ENCODE assay signal across 26 cellular contexts in the genomic region with DNA sequence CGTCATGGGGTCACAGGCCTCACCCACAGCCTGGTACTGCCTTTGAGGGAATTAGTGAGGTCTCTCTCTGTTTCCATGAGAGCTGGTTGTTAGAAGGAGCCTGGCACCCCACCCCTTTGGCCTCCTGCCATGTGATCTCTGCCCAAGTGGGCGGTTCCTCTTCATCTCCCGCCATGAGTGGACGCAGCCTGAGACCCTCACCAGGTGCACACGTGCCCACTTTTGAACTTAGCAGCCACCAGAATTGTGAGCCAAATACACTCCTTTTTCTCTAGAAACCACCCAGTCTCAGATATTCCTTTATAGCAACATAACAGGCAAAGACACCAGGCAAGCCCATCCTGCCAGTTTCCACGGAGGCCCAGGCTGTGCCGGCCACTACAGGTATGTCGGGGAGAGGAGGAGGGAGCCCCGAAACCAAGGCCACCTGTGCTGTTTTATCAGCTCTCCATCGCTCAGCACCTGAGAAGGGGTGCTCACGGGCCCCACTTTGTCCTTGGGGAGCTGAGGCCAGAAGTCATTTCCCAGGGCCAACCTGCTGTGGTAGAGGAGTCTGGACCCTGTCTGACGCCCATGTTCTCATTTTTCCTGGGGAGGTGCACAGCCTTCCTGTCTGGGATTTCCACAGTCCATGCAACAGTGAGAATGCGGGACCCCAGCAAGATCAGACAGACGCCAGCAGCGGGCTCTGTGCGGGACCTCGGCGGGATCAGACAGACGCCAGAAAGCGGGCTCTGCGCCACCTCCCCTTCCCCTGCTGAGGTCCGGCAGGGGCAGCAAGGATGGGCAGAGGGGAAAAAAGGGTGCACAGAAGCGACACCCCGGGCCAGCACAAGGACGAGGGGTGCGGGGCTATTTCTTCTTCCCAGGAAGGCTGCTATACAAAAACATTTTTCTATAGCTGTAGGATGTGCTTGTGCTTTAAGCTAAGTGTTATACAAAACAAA.
DNase-seq lines count a peak whose midpoint lies in the region; ATAC-seq and TF ChIP-seq lines count a peak whose summit lies in the region.
"Had no signal": no experiment of that assay in that cellular context is flagged by ENCODE, and none has a peak within 500 bp of the region (broad histone marks: within the 10 kb centered on the region; RNA-seq: fewer than 3 reads in every experiment).

No MANE protein-coding gene starts in this region.

- H3K79me1 ChIP-seq in IMR-90 (ENCODE audit: low read depth in 1 of 2, low read length in 2 of 2): peaks cover 0 to 5% of the 10 kb centered on the region in 2 experiments; a peak in 2 of 4 replicates

- no peaks in the 10 kb centered on the region for H3K9me3 ChIP-seq in IMR-90 (ENCODE audit: control insufficient read depth, insufficient read depth, low read length)
- H3K9me3 ChIP-seq: adrenal gland, lower lobe of right lung, SJCRH30, uterus had no signal

- peak overlapping the region; percentile 71 for H2AK9ac ChIP-seq in IMR-90 (replicated peaks; ENCODE audit: low read depth, low read length, poor library complexity)

- no peak overlapping the region for H2BK15ac ChIP-seq in IMR-90 (ENCODE audit: low read depth, low read length)

- H4K8ac ChIP-seq in IMR-90 (ENCODE audit: low read depth in 2 of 2, low read length in 2 of 2): peak overlapping the region in 1 of 2 experiments; percentile 51; a peak in 2 of 4 replicates

- no peaks in the 10 kb centered on the region for H3K27me3 Mint-ChIP-seq in activated CD8-positive, alpha-beta T cell treated with anti-CD3 and anti-CD28 coated beads for 36 hours
- H3K27me3 Mint-ChIP-seq in activated CD8-positive, alpha-beta T cell treated with anti-CD3 and anti-CD28 coated beads, Interleukin-2, amount 10 ng/mL, durations not matched to agents 7 days and 5 days (ENCODE audit: low read depth): no peaks in the 10 kb centered on the region
- H3K27me3 Mint-ChIP-seq in effector memory CD8-positive, alpha-beta T cell: no peaks in the 10 kb centered on the region
- H3K27me3 Mint-ChIP-seq: activated B cell treated with CpG ODN at 0.5 μM for 24 hours; dendritic cell treated with granulocyte-macrophage colony-stimulating factor and Interleukin-4, amounts not matched to agents 40 ng/mL and 50 ng/mL, for 4 days had no signal

- peaks cover 22% of the 10 kb centered on the region for H3K9me1 ChIP-seq in IMR-90 (ENCODE audit: insufficient read depth, low read length)

- no peak for TF ChIP-seq CTCF in activated CD8-positive, alpha-beta T cell treated with anti-CD3 and anti-CD28 coated beads for 36 hours (IDR thresholded peaks at IDR 0.05)
- no peak for TF ChIP-seq CTCF in IMR-90 (conservative IDR thresholded peaks at IDR 0.05; ENCODE audit: low read depth, low read length)

- peak overlapping the region; percentile 14 for H2AFZ ChIP-seq in IMR-90 (replicated peaks; ENCODE audit: low read length, poor library complexity)

- no peak for TF ChIP-seq POLR2A in IMR-90 (IDR thresholded peaks at IDR 0.05; ENCODE audit: low read depth, low read length)

- in situ Hi-C loops in IMR-90 (cut with MboI; ENCODE audit: low sequenced_read_pairs): no loop called here

- no peak overlapping the region for H3K4me3 ChIP-seq in IMR-90 (ENCODE audit: insufficient read depth, low read depth, low read length)
- H3K4me3 ChIP-seq: adrenal gland; BLaER1 treated with 17β-estradiol and CSF1 and Interleukin-3, amounts not matched to agents 10 nM and 100 nM; lower lobe of right lung; SJCRH30; uterus had no signal

- no peak overlapping the region for H3K4me2 ChIP-seq in IMR-90 (ENCODE audit: low read depth, low read length)
- H3K4me2 ChIP-seq: BLaER1 treated with 17β-estradiol and CSF1 and Interleukin-3, amounts not matched to agents 10 nM and 100 nM had no signal

- no peak for ATAC-seq in activated CD8-positive, alpha-beta T cell treated with anti-CD3 and anti-CD28 coated beads for 36 hours
- ATAC-seq in activated CD8-positive, alpha-beta T cell treated with anti-CD3 and anti-CD28 coated beads, Interleukin-2, amount 10 ng/mL, durations not matched to agents 7 days and 5 days: no peak
- ATAC-seq in IMR-90 (ENCODE audit: low read depth) (no peak), HG03571 (IDR thresholded peaks at IDR 0.05; ENCODE audit: unreplicated experiment) (no peak)
- ATAC-seq in effector memory CD8-positive, alpha-beta T cell (replicated peaks): no peak
- no peak for ATAC-seq in stimulated activated effector memory CD8-positive, alpha-beta T cell treated with anti-CD3 and anti-CD28 coated beads, Interleukin-12 subunit alpha, Interleukin-12 subunit beta, amount 100 ng/mL, for 72 hours
- ATAC-seq: foreskin keratinocyte, lower lobe of right lung had no signal

- peaks cover 2% of the 10 kb centered on the region; the same call in 1 of the 2 replicates for H3K4me1 ChIP-seq in IMR-90 (ENCODE audit: control insufficient read depth, insufficient read depth, low read length)
- H3K4me1 ChIP-seq: adrenal gland, foreskin keratinocyte, lower lobe of right lung, uterus had no signal

- no peak overlapping the region for H3K23ac ChIP-seq in IMR-90 (ENCODE audit: low read depth, low read length)

- no peak overlapping the region for H2BK20ac ChIP-seq in IMR-90 (ENCODE audit: low read depth, low read length)

- 85% methylated on average over 7 of the region's 26 CpGs; no CpG with 5 or more reads in 1 of the 2 experiments for WGBS in IMR-90 (ENCODE audit: extremely low coverage in 2 of 2, insufficient read length in 1 of 2), 2 experiments

- H3K18ac ChIP-seq in IMR-90 (ENCODE audit: low read depth, low read length): no peak overlapping the region

- H3K36me3 Mint-ChIP-seq in activated CD8-positive, alpha-beta T cell treated with anti-CD3 and anti-CD28 coated beads for 36 hours (ENCODE audit: low read depth): peaks cover 22% of the 10 kb centered on the region
- peaks cover 32% of the 10 kb centered on the region for H3K36me3 Mint-ChIP-seq in activated CD8-positive, alpha-beta T cell treated with anti-CD3 and anti-CD28 coated beads, Interleukin-2, amount 10 ng/mL, durations not matched to agents 7 days and 5 days (ENCODE audit: low read depth)
- H3K36me3 Mint-ChIP-seq in effector memory CD8-positive, alpha-beta T cell (ENCODE audit: insufficient read depth): peaks cover 6% of the 10 kb centered on the region
- H3K36me3 Mint-ChIP-seq in stimulated activated effector memory CD8-positive, alpha-beta T cell treated with anti-CD3 and anti-CD28 coated beads, Interleukin-12 subunit alpha, Interleukin-12 subunit beta, amount 100 ng/mL, for 72 hours: peaks cover 6% of the 10 kb centered on the region

- POLR2A ChIA-PET in activated CD8-positive, alpha-beta T cell treated with anti-CD3 and anti-CD28 coated beads for 36 hours (lab: Charles Lee): no interaction called here
- POLR2A ChIA-PET in activated CD8-positive, alpha-beta T cell treated with anti-CD3 and anti-CD28 coated beads, Interleukin-2, amount 10 ng/mL, durations not matched to agents 7 days and 5 days (lab: Charles Lee): no interaction called here
- POLR2A ChIA-PET in IMR-90 (lab: Charles Lee; ENCODE audit: unreplicated experiment): no interaction called here

- H2AK5ac ChIP-seq in IMR-90 (ENCODE audit: low read depth, low read length): peak overlapping the region; percentile 91; the same call in 1 of the 2 replicates

- H3K56ac ChIP-seq in IMR-90 (ENCODE audit: extremely low read depth, insufficient read depth, low read length): no peak overlapping the region

- H3K36me3 ChIP-seq in IMR-90 (ENCODE audit: control insufficient read depth, insufficient read depth, low read length): peaks cover 8% of the 10 kb centered on the region
- H3K36me3 ChIP-seq: adrenal gland, SJCRH30, uterus had no signal

- dilution Hi-C loops in IMR-90 (cut with HindIII; ENCODE audit: low sequenced_read_pairs, unreplicated experiment): no loop called here

- H2BK120ac ChIP-seq in IMR-90 (ENCODE audit: low read depth, low read length): peak overlapping the region; percentile 55; the same call in 1 of the 2 replicates

- no peak overlapping the region for H4K5ac ChIP-seq in IMR-90 (ENCODE audit: low read depth, low read length)

- peak overlapping the region; percentile 40 for H3K27ac Mint-ChIP-seq in activated CD8-positive, alpha-beta T cell treated with anti-CD3 and anti-CD28 coated beads for 36 hours
- H3K27ac Mint-ChIP-seq in activated CD8-positive, alpha-beta T cell treated with anti-CD3 and anti-CD28 coated beads, Interleukin-2, amount 10 ng/mL, durations not matched to agents 7 days and 5 days: no peak overlapping the region
- H3K27ac Mint-ChIP-seq in effector memory CD8-positive, alpha-beta T cell: peak overlapping the region; percentile 39 to 44
- peak overlapping the region; percentile 69 for H3K27ac Mint-ChIP-seq in stimulated activated effector memory CD8-positive, alpha-beta T cell treated with anti-CD3 and anti-CD28 coated beads, Interleukin-12 subunit alpha, Interleukin-12 subunit beta, amount 100 ng/mL, for 72 hours
- H3K27ac Mint-ChIP-seq: activated B cell treated with CpG ODN at 0.5 μM for 24 hours; dendritic cell treated with granulocyte-macrophage colony-stimulating factor and Interleukin-4, amounts not matched to agents 40 ng/mL and 50 ng/mL, for 4 days had no signal

- H3K9ac ChIP-seq in IMR-90 (ENCODE audit: low read depth, low read length): no peak overlapping the region
- H3K9ac ChIP-seq: BLaER1 treated with 17β-estradiol and CSF1 and Interleukin-3, amounts not matched to agents 10 nM and 100 nM had no signal

- no peak for TF ChIP-seq RAD21 in IMR-90 (IDR thresholded peaks at IDR 0.05; ENCODE audit: low read length)

- no TSS peak for BruUV-seq in IMR-90 (replicated peaks; lab: Mats Ljungman, UMichigan)

- no peak for DNase-seq in activated CD8-positive, alpha-beta T cell treated with anti-CD3 and anti-CD28 coated beads for 36 hours
- no peak for DNase-seq in activated CD8-positive, alpha-beta T cell treated with anti-CD3 and anti-CD28 coated beads, Interleukin-2, amount 10 ng/mL, durations not matched to agents 7 days and 5 days
- DNase-seq in IMR-90 (no peak), amniotic stem cell (lab: John Stamatoyannopoulos, UW) (no peak)
- DNase-seq in effector memory CD8-positive, alpha-beta T cell: no peak
- no peak for DNase-seq in stimulated activated effector memory CD8-positive, alpha-beta T cell treated with anti-CD3 and anti-CD28 coated beads, Interleukin-12 subunit alpha, Interleukin-12 subunit beta, amount 100 ng/mL, for 72 hours (ENCODE audit: low spot score in 2 of 2)
- DNase-seq in stimulated activated CD8-positive, alpha-beta memory T cell treated with anti-CD3 and anti-CD28 coated beads, Interleukin-4, amount 100 ng/mL, for 48 hours: no peak
- DNase-seq: activated B cell treated with CpG ODN at 0.5 μM for 24 hours; activated CD8-positive, alpha-beta memory T cell treated with anti-CD3 and anti-CD28 coated beads for 24 hours; activated T-cell treated with anti-CD3 and anti-CD28 coated beads, Interleukin-2, amount 50 U/mL, for 48 hours; adrenal gland; DMS153; foreskin keratinocyte; GDM1; hippocampal formation; lower lobe of right lung; NCI-H1417; NCI-H748 treated with DMSO at 0.1 percent for 48 hours; occipital lobe; PC-3; retina; uterus had no signal

- no peak overlapping the region for H2BK5ac ChIP-seq in IMR-90 (ENCODE audit: low read depth, low read length, poor library complexity, severe bottlenecking)

- intact Hi-C loops in activated CD8-positive, alpha-beta T cell treated with anti-CD3 and anti-CD28 coated beads for 36 hours (cut with micrococcal nuclease): no loop called here
- intact Hi-C loops in IMR-90 (cut with micrococcal nuclease): no loop called here

- peaks cover 11% of the 10 kb centered on the region for H3K9me3 Mint-ChIP-seq in activated CD8-positive, alpha-beta T cell treated with anti-CD3 and anti-CD28 coated beads for 36 hours
- no peaks in the 10 kb centered on the region for H3K9me3 Mint-ChIP-seq in activated CD8-positive, alpha-beta T cell treated with anti-CD3 and anti-CD28 coated beads, Interleukin-2, amount 10 ng/mL, durations not matched to agents 7 days and 5 days (ENCODE audit: insufficient read depth)
- no peaks in the 10 kb centered on the region for H3K9me3 Mint-ChIP-seq in effector memory CD8-positive, alpha-beta T cell
- no peaks in the 10 kb centered on the region for H3K9me3 Mint-ChIP-seq in stimulated activated effector memory CD8-positive, alpha-beta T cell treated with anti-CD3 and anti-CD28 coated beads, Interleukin-12 subunit alpha, Interleukin-12 subunit beta, amount 100 ng/mL, for 72 hours
- H3K9me3 Mint-ChIP-seq: activated B cell treated with CpG ODN at 0.5 μM for 24 hours had no signal

- peak overlapping the region; percentile 53; the same call in 1 of the 2 replicates for H3K4ac ChIP-seq in IMR-90 (ENCODE audit: low read depth, low read length)

- H3K4me1 Mint-ChIP-seq in activated CD8-positive, alpha-beta T cell treated with anti-CD3 and anti-CD28 coated beads for 36 hours (ENCODE audit: low read depth): peaks cover 14% of the 10 kb centered on the region
- peaks cover 21% of the 10 kb centered on the region for H3K4me1 Mint-ChIP-seq in activated CD8-positive, alpha-beta T cell treated with anti-CD3 and anti-CD28 coated beads, Interleukin-2, amount 10 ng/mL, durations not matched to agents 7 days and 5 days (ENCODE audit: low read depth)
- peaks cover 24 to 25% of the 10 kb centered on the region in 2 donors for H3K4me1 Mint-ChIP-seq in effector memory CD8-positive, alpha-beta T cell (ENCODE audit: low read depth in 2 of 2)
- peaks cover 34% of the 10 kb centered on the region for H3K4me1 Mint-ChIP-seq in stimulated activated effector memory CD8-positive, alpha-beta T cell treated with anti-CD3 and anti-CD28 coated beads, Interleukin-12 subunit alpha, Interleukin-12 subunit beta, amount 100 ng/mL, for 72 hours
- H3K4me1 Mint-ChIP-seq: activated B cell treated with CpG ODN at 0.5 μM for 24 hours had no signal

- H3K27me3 ChIP-seq in IMR-90 (ENCODE audit: control insufficient read depth, insufficient read depth, low read length): no peaks in the 10 kb centered on the region
- H3K27me3 ChIP-seq: adrenal gland; BLaER1 treated with 17β-estradiol and CSF1 and Interleukin-3, amounts not matched to agents 10 nM and 100 nM; foreskin keratinocyte; SJCRH30; uterus had no signal

- H3K4me3 Mint-ChIP-seq in activated CD8-positive, alpha-beta T cell treated with anti-CD3 and anti-CD28 coated beads for 36 hours: no peak overlapping the region
- no peak overlapping the region for H3K4me3 Mint-ChIP-seq in activated CD8-positive, alpha-beta T cell treated with anti-CD3 and anti-CD28 coated beads, Interleukin-2, amount 10 ng/mL, durations not matched to agents 7 days and 5 days
- no peak overlapping the region for H3K4me3 Mint-ChIP-seq in effector memory CD8-positive, alpha-beta T cell
- no peak overlapping the region for H3K4me3 Mint-ChIP-seq in stimulated activated effector memory CD8-positive, alpha-beta T cell treated with anti-CD3 and anti-CD28 coated beads, Interleukin-12 subunit alpha, Interleukin-12 subunit beta, amount 100 ng/mL, for 72 hours
- H3K4me3 Mint-ChIP-seq: activated B cell treated with CpG ODN at 0.5 μM for 24 hours; dendritic cell treated with granulocyte-macrophage colony-stimulating factor and Interleukin-4, amounts not matched to agents 40 ng/mL and 50 ng/mL, for 4 days had no signal

- H3K14ac ChIP-seq in IMR-90 (replicated peaks; ENCODE audit: low read depth, low read length): 0 out of 2 replicates have a peak overlapping the region, but pooled peaks have one; percentile 14

- CTCF ChIA-PET in activated CD8-positive, alpha-beta T cell treated with anti-CD3 and anti-CD28 coated beads for 36 hours (lab: Charles Lee): no interaction called here
- CTCF ChIA-PET in activated CD8-positive, alpha-beta T cell treated with anti-CD3 and anti-CD28 coated beads, Interleukin-2, amount 10 ng/mL, durations not matched to agents 7 days and 5 days (lab: Charles Lee): no interaction called here
- CTCF ChIA-PET in IMR-90 (lab: Yijun Ruan, JAX): no interaction called here

- no peaks in the 10 kb centered on the region; the same call in 1 of the 2 replicates for H4K20me1 ChIP-seq in IMR-90 (ENCODE audit: insufficient read depth, low read length)

- H4K91ac ChIP-seq in IMR-90 (ENCODE audit: insufficient read depth, low read depth, low read length): peak overlapping the region; percentile 55; the same call in 1 of the 2 replicates

- H3K27ac ChIP-seq in IMR-90 (ENCODE audit: insufficient read depth, low read length): no peak overlapping the region
- H3K27ac ChIP-seq: adrenal gland; BLaER1 treated with 17β-estradiol and CSF1 and Interleukin-3, amounts not matched to agents 10 nM and 100 nM; foreskin keratinocyte; lower lobe of right lung; SJCRH30; uterus had no signal
